ENCODE assay signal across 9 cellular contexts in the genomic region with DNA sequence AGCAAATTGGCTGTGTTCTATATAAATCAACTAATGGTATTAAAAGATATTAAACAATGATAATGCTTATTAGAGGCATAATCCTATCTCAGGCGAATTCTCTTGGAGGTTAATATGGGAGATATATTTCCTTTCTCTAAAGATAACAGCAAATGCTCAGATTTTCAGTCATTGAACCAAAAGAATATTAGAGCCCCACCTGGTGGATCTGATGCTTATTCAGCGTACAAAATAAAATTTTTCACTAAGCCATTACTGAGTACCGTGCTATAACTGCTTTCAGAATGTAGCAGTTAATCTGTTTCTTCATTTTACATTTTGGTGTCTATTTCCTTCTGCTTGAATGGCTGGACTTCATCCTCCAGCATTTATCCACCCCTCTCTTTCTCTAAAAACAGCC.
A peak's percentile ranks its signal among the peaks of the same experiment; 100 is the strongest.
DNase-seq lines count a peak whose midpoint lies in the region; ATAC-seq, FAIRE-seq and TF ChIP-seq lines count a peak whose summit lies in the region.
"Had no signal": no experiment of that assay in that cellular context is flagged by ENCODE, and none has a peak within 500 bp of the region (broad histone marks: within the 10 kb centered on the region; RNA-seq: fewer than 3 reads in every experiment).

No MANE protein-coding gene starts in this region.

- TF ChIP-seq EP300 in GM12878 (IDR thresholded peaks at IDR 0.05; ENCODE audit: borderline replicate concordance in 1 of 2, control insufficient read depth in 1 of 2, low read depth in 2 of 2, low read length in 2 of 2) (no peak), stomach (IDR thresholded peaks at IDR 0.05) (no peak)

- CTCF ChIA-PET in GM12878 (lab: Yijun Ruan, JAX): no interaction called here

- no peaks in the 10 kb centered on the region for H3K36me3 ChIP-seq in DND-41 (ENCODE audit: insufficient read depth, low read length)
- no peaks in the 10 kb centered on the region for H3K36me3 ChIP-seq in MM.1S (replicated peaks; ENCODE audit: insufficient read depth, low read length)
- no peaks in the 10 kb centered on the region for H3K36me3 ChIP-seq in GM12878 (ENCODE audit: control insufficient read depth in 2 of 2, insufficient read depth in 2 of 2, low read length in 1 of 2)
- H3K36me3 ChIP-seq in stomach: no peaks in the 10 kb centered on the region

- intact Hi-C loops in GM12878 (cut with micrococcal nuclease; ENCODE audit: unreplicated experiment): no loop called here
- intact Hi-C loops in stomach (cut with DNase I; ENCODE audit: low total_unique reads): no loop called here

- in situ Hi-C loops in GM12878 (cut with MboI): no loop called here

- peak; percentile 43 for TF ChIP-seq CTCF in DND-41 (IDR thresholded peaks at IDR 0.05; ENCODE audit: borderline replicate concordance, extremely low read depth, low read length, poor library complexity, severe bottlenecking)
- TF ChIP-seq CTCF in MM.1S (IDR thresholded peaks at IDR 0.05; ENCODE audit: low read length): peak; percentile 22
- TF ChIP-seq CTCF in GM12878 (IDR thresholded peaks at IDR 0.05 in 2 of 3, conservative IDR thresholded peaks at IDR 0.05 in 1 of 3; ENCODE audit: control insufficient read depth in 2 of 3, extremely low read depth in 1 of 3, insufficient read depth in 1 of 3, low read depth in 3 of 3, low read length in 3 of 3): peak in 1 of 3 experiments; percentile 17; a peak in 2 of 6 replicates
- peak; percentile 43 for TF ChIP-seq CTCF in mesothelial cell of epicardium (IDR thresholded peaks at IDR 0.05; ENCODE audit: unreplicated experiment)
- TF ChIP-seq CTCF in stomach (IDR thresholded peaks at IDR 0.05): no peak

- peak; percentile 17; the same call in 1 of the 2 replicates for TF ChIP-seq RAD21 in GM12878 (IDR thresholded peaks at IDR 0.05; ENCODE audit: insufficient read depth, low read depth, low read length)

- H2AFZ ChIP-seq in DND-41 (ENCODE audit: low read depth, low read length): no peak overlapping the region
- no peak overlapping the region for H2AFZ ChIP-seq in MM.1S (ENCODE audit: low read length)
- no peak overlapping the region for H2AFZ ChIP-seq in GM12878 (ENCODE audit: control insufficient read depth, low read depth, low read length)

- peaks cover 36% of the 10 kb centered on the region for H3K27me3 Mint-ChIP-seq in mesothelial cell of epicardium (ENCODE audit: low read depth)

- no peaks in the 10 kb centered on the region for H3F3A ChIP-seq in MM.1S (ENCODE audit: insufficient read depth, low read length)

- H3K4me3 Mint-ChIP-seq in mesothelial cell of epicardium: no peak overlapping the region
- H3K4me3 Mint-ChIP-seq: IgD-negative memory B cell had no signal

- WGBS in GM12878 (ENCODE audit: insufficient coverage, insufficient replicate concordance, low lambda C conversion rate, missing lambda C conversion rate): 0% methylated on average over 3 of the region's 3 CpGs
- WGBS in stomach, 5 donors: 15 to 30% (median 20%) methylated on average over 3 of the region's 3 CpGs

- H3K4me1 ChIP-seq in DND-41 (ENCODE audit: insufficient read depth, low read length): no peaks in the 10 kb centered on the region
- H3K4me1 ChIP-seq in MM.1S (ENCODE audit: low read length): no peaks in the 10 kb centered on the region
- no peaks in the 10 kb centered on the region for H3K4me1 ChIP-seq in GM12878 (ENCODE audit: control insufficient read depth, insufficient read depth, low read length)
- H3K4me1 ChIP-seq in stomach: no peaks in the 10 kb centered on the region

- SMC1A ChIA-PET in GM12878 (lab: Charles Lee; ENCODE audit: uncharacterized antibody, unreplicated experiment): no interaction called here

- no TSS peak for BruUV-seq in GM12878 (replicated peaks; lab: Mats Ljungman, UMichigan)

- RAD21 ChIA-PET in GM12878 (lab: Charles Lee; ENCODE audit: unreplicated experiment): no interaction called here

- peaks cover 18% of the 10 kb centered on the region for H3K9me3 Mint-ChIP-seq in mesothelial cell of epicardium

- H3K27ac ChIP-seq in DND-41 (ENCODE audit: low read length): no peak overlapping the region
- H3K27ac ChIP-seq in MM.1S (ENCODE audit: low read length): no peak overlapping the region
- H3K27ac ChIP-seq in GM12878 (ENCODE audit: control insufficient read depth, insufficient read depth): no peak overlapping the region
- H3K27ac ChIP-seq in stomach: no peak overlapping the region

- H3K4me3 ChIP-seq in DND-41 (ENCODE audit: low read depth in 1 of 2, low read length in 2 of 2): no peak overlapping the region
- H3K4me3 ChIP-seq in MM.1S (ENCODE audit: low read length): no peak overlapping the region
- H3K4me3 ChIP-seq in GM12878: no peak overlapping the region
- H3K4me3 ChIP-seq in stomach: no peak overlapping the region

- DNase-seq in DND-41: no peak
- no peak for DNase-seq in MM.1S
- no peak for DNase-seq in GM12878 (ENCODE audit: low read depth, low spot score)
- no peak for DNase-seq in mesothelial cell of epicardium (ENCODE audit: low spot score in 2 of 2, unreplicated experiment in 2 of 2)
- no peak for DNase-seq in stomach
- DNase-seq in SIG-M5 treated with dmso at 0.1 percent for 504 hours (lab: John Stamatoyannopoulos, UW; ENCODE audit: unreplicated experiment): no peak
- DNase-seq in NCI-H2196 (lab: John Stamatoyannopoulos, UW; ENCODE audit: unreplicated experiment): no peak

- H3K4me1 Mint-ChIP-seq in mesothelial cell of epicardium: peaks cover 2% of the 10 kb centered on the region
- H3K4me1 Mint-ChIP-seq: IgD-negative memory B cell had no signal

- ATAC-seq in DND-41 (ENCODE audit: insufficient read depth, low read depth) (no peak), GM12878 (no peak), GM18907 (IDR thresholded peaks at IDR 0.05; ENCODE audit: unreplicated experiment) (no peak)

- H4K20me1 ChIP-seq in DND-41 (ENCODE audit: insufficient read depth, low read length) (no peaks in the 10 kb centered on the region), MM.1S (ENCODE audit: insufficient read depth, low read length) (no peaks in the 10 kb centered on the region), GM12878 (ENCODE audit: control insufficient read depth, insufficient read depth) (no peaks in the 10 kb centered on the region)

- no peaks in the 10 kb centered on the region for H3K79me2 ChIP-seq in DND-41 (ENCODE audit: insufficient read depth, low read length)
- no peaks in the 10 kb centered on the region for H3K79me2 ChIP-seq in MM.1S (ENCODE audit: low read length)
- no peaks in the 10 kb centered on the region for H3K79me2 ChIP-seq in GM12878 (ENCODE audit: control insufficient read depth, insufficient read depth, low read length)

- no peak overlapping the region for H3K27ac Mint-ChIP-seq in mesothelial cell of epicardium
- H3K27ac Mint-ChIP-seq: IgD-negative memory B cell had no signal

- FAIRE-seq in GM12878 (lab: Jason Lieb, UNC): no peak

- H3K4me2 ChIP-seq in DND-41 (ENCODE audit: insufficient read depth, low read length): no peak overlapping the region
- H3K4me2 ChIP-seq in MM.1S (ENCODE audit: low read depth, low read length): no peak overlapping the region
- no peak overlapping the region for H3K4me2 ChIP-seq in GM12878 (ENCODE audit: control insufficient read depth, insufficient read depth)

- H3K9ac ChIP-seq in DND-41 (ENCODE audit: low read depth, low read length) (no peak overlapping the region), MM.1S (ENCODE audit: low read length) (no peak overlapping the region), GM12878 (ENCODE audit: control insufficient read depth, insufficient read depth, low read length) (no peak overlapping the region)

- H3K27me3 ChIP-seq in DND-41 (ENCODE audit: insufficient read depth, low read length, poor library complexity) (no peaks in the 10 kb centered on the region), MM.1S (replicated peaks; ENCODE audit: insufficient read depth, low read length) (no peaks in the 10 kb centered on the region), GM12878 (replicated peaks in 1 of 2; ENCODE audit: control insufficient read depth in 2 of 2, insufficient read depth in 2 of 2, low read length in 1 of 2) (no peaks in the 10 kb centered on the region), stomach (no peaks in the 10 kb centered on the region)

- POLR2A ChIA-PET in GM12878 (lab: Charles Lee): no interaction called here

- H3K9me3 ChIP-seq in DND-41 (ENCODE audit: insufficient read depth, low read length, severe bottlenecking): no peaks in the 10 kb centered on the region
- no peaks in the 10 kb centered on the region for H3K9me3 ChIP-seq in MM.1S (replicated peaks; ENCODE audit: insufficient read depth, low read length)
- no peaks in the 10 kb centered on the region for H3K9me3 ChIP-seq in GM12878 (replicated peaks; ENCODE audit: control insufficient read depth, insufficient read depth, low read length)
- H3K9me3 ChIP-seq in stomach: peaks cover 0 to 7% (median 3%) of the 10 kb centered on the region in 4 donors

- TF ChIP-seq POLR2A in GM12878 (IDR thresholded peaks at IDR 0.05; ENCODE audit: low read depth, low read length) (no peak), stomach (IDR thresholded peaks at IDR 0.05) (no peak)

- H3K36me3 Mint-ChIP-seq in mesothelial cell of epicardium: no peaks in the 10 kb centered on the region
- H3K36me3 Mint-ChIP-seq: IgD-negative memory B cell had no signal

- H3K9me2 ChIP-seq in MM.1S (replicated peaks; ENCODE audit: insufficient read depth, low read length): no peaks in the 10 kb centered on the region

TF ChIP-seq in GM12878, 131 proteins besides CTCF, POLR2A, EP300 and RAD21:
- TF ChIP-seq KAT2A (conservative IDR thresholded peaks at IDR 0.05; ENCODE audit: control insufficient read depth, low read depth, low read length) (no peak), EED (IDR thresholded peaks at IDR 0.05; ENCODE audit: low read depth) (no peak), WRNIP1 (IDR thresholded peaks at IDR 0.05; ENCODE audit: borderline replicate concordance, low read depth, low read length) (no peak), PAX8 (IDR thresholded peaks at IDR 0.05) (no peak), ZBED1 (IDR thresholded peaks at IDR 0.05; ENCODE audit: borderline replicate concordance) (no peak), BACH1 (IDR thresholded peaks at IDR 0.05; ENCODE audit: borderline replicate concordance) (no peak), CEBPB (IDR thresholded peaks at IDR 0.05; ENCODE audit: borderline replicate concordance in 1 of 2, low read depth in 2 of 2, low read length in 2 of 2) (no peak)

Comparison
In these comparisons a context has a peak if more than half of its experiments do, and no peak if none do; other contexts are left out.
1. CTCF ChIP-seq: peak in DND-41 (single experiment), MM.1S (single experiment) and mesothelial cell of epicardium (single experiment); none in stomach (0 of 7).